21 cellular contexts compared by ENCODE assay signal in the genomic region with DNA sequence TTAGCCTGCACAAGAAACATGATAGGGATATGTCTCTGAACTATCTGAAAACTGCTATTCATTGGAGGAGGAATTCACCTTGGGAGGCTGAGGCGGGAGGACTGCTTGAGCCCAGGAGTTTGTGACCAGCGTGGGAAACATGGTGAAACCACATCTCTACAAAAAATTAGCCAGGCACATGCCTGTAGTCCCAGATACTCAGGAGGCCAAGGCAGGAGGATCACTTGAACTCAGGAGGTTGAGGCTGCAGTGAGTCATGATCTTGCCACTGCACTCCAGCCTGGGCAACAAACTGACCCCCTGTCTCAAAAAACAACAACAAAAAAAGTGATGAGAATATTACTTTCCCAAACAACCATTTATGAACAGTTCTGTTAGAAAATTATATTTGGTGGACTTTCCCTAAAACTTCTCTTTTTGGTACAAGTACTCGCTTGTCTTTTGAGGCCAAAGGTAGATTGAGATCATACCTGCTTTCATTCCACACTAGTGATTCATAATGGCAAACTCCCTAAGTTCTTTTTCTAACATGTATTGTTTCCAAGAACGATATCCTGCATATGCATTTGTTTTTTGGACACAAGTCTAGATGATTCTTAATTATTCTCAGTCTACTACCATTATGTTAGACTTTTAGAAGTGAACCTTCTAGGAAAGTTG. TPM values are rescaled to one million over a fixed set of nuclear protein-coding genes. Genes with fewer than 3 reads are reported as not detected.
A peak's percentile ranks its signal among the peaks of the same experiment; 100 is the strongest.
DNase-seq lines count a peak whose midpoint lies in the region; ATAC-seq and TF ChIP-seq lines count a peak whose summit lies in the region.
"Had no signal": no experiment of that assay in that cellular context is flagged by ENCODE, and none has a peak within 500 bp of the region (broad histone marks: within the 10 kb centered on the region; RNA-seq: fewer than 3 reads in every experiment).

No MANE protein-coding gene starts in this region.

- H3K27ac ChIP-seq in PC-3 (ENCODE audit: low read length) (no peak overlapping the region), foreskin keratinocyte (peak overlapping the region; percentile 70)
- H3K27ac ChIP-seq: BLaER1 treated with 17β-estradiol and CSF1 and Interleukin-3, amounts not matched to agents 10 nM and 100 nM had no signal

- no peak for TF ChIP-seq CTCF in PC-3 (conservative IDR thresholded peaks at IDR 0.05; ENCODE audit: low read depth, low read length)
- no peak for TF ChIP-seq CTCF in MCF 10A (IDR thresholded peaks at IDR 0.05; ENCODE audit: unreplicated experiment)
- TF ChIP-seq CTCF in foreskin keratinocyte (conservative IDR thresholded peaks at IDR 0.05), result no peak

- H3K36me3 Mint-ChIP-seq in MCF 10A (ENCODE audit: insufficient read depth, unreplicated experiment), result peaks cover 53% of the 10 kb centered on the region

- H3K27ac Mint-ChIP-seq in MCF 10A (ENCODE audit: low read depth, unreplicated experiment), result peak overlapping the region; percentile 35

- H3K27me3 Mint-ChIP-seq in MCF 10A (ENCODE audit: insufficient read depth, unreplicated experiment), result no peaks in the 10 kb centered on the region
- H3K27me3 Mint-ChIP-seq: CD4-positive, alpha-beta memory T cell had no signal

- H3K9ac ChIP-seq in PC-3 (ENCODE audit: low read length), result no peak overlapping the region
- H3K9ac ChIP-seq: BLaER1 treated with 17β-estradiol and CSF1 and Interleukin-3, amounts not matched to agents 10 nM and 100 nM had no signal

- no peaks in the 10 kb centered on the region for H3K9me3 Mint-ChIP-seq in MCF 10A (ENCODE audit: unreplicated experiment)
- H3K9me3 Mint-ChIP-seq: CD4-positive, alpha-beta memory T cell had no signal

- no peaks in the 10 kb centered on the region for H3K36me3 ChIP-seq in PC-3 (ENCODE audit: low read depth, low read length)

- ATAC-seq in PC-3 (no peak), foreskin keratinocyte (peak; percentile 92)
- ATAC-seq: GM12878 had no signal

- no TSS peak for BruUV-seq in PC-3 (replicated peaks; lab: Mats Ljungman, UMichigan)
- no TSS peak for BruUV-seq in MCF 10A (replicated peaks; lab: Mats Ljungman, UMichigan)

- peak; percentile 49 for DNase-seq in PC-3
- peak; percentile 15 for DNase-seq in MCF 10A (ENCODE audit: unreplicated experiment)
- peak; percentile 72 to 88 for DNase-seq in foreskin keratinocyte
- DNase-seq in renal cortical epithelial cell (ENCODE audit: low read depth), result peak; percentile 5
- DNase-seq in middle frontal gyrus (ENCODE audit: extremely low spot score, low spot score), result no peak
- DNase-seq in NCI-H524 (lab: John Stamatoyannopoulos, UW), result no peak
- no peak for DNase-seq in NCI-H1694 treated with DMSO at 0.1 percent for 48 hours (lab: John Stamatoyannopoulos, UW)
- no peak for DNase-seq in GF-D8 (lab: John Stamatoyannopoulos, UW)
- DNase-seq: AML-193; Caco-2; CD4-positive, alpha-beta memory T cell; HCEC 1CT; NCI-H1092 treated with DMSO at 0.1 percent for 48 hours; NCI-H1436 treated with DMSO at 0.1 percent for 48 hours; NCI-H1930; NCI-H2107; NCI-H524 treated with DMSO at 0.1 percent for 48 hours; NCI-H774; Right ventricle myocardium superior had no signal

- H3K27me3 ChIP-seq in PC-3 (ENCODE audit: low read length) (no peaks in the 10 kb centered on the region), foreskin keratinocyte (no peaks in the 10 kb centered on the region)
- H3K27me3 ChIP-seq: BLaER1 treated with 17β-estradiol and CSF1 and Interleukin-3, amounts not matched to agents 10 nM and 100 nM had no signal

- no peak overlapping the region for H3K4me3 Mint-ChIP-seq in MCF 10A (ENCODE audit: unreplicated experiment)
- H3K4me3 Mint-ChIP-seq: CD4-positive, alpha-beta memory T cell had no signal

- H3K4me3 ChIP-seq in PC-3 (ENCODE audit: low read length), result no peak overlapping the region
- H3K4me3 ChIP-seq: BLaER1 treated with 17β-estradiol and CSF1 and Interleukin-3, amounts not matched to agents 10 nM and 100 nM; GM12878 had no signal

- no peaks in the 10 kb centered on the region for H3F3A ChIP-seq in PC-3 (ENCODE audit: low read length, unreplicated experiment)

- H3K4me2 ChIP-seq in PC-3 (ENCODE audit: low read length), result no peak overlapping the region
- H3K4me2 ChIP-seq: BLaER1 treated with 17β-estradiol and CSF1 and Interleukin-3, amounts not matched to agents 10 nM and 100 nM had no signal

- H3K79me2 ChIP-seq in PC-3 (ENCODE audit: low read length), result no peaks in the 10 kb centered on the region

- POLR2A ChIA-PET in PC-3 (lab: Charles Lee; ENCODE audit: unreplicated experiment) (no interaction called here), MCF 10A (lab: Yijun Ruan, JAX) (interaction anchor here (1.1 kb wide), 1 partner anchor 33 kb away, joined by 6 read pairs; a partner anchor contains a TSS)

- H3K4me1 Mint-ChIP-seq in MCF 10A (ENCODE audit: insufficient read depth, unreplicated experiment), result peaks cover 19% of the 10 kb centered on the region
- H3K4me1 Mint-ChIP-seq: CD4-positive, alpha-beta memory T cell had no signal

- H3K4me1 ChIP-seq in PC-3 (ENCODE audit: insufficient read depth, low read length), result peaks cover 8% of the 10 kb centered on the region
- H3K4me1 ChIP-seq in foreskin keratinocyte, result peaks cover 23% of the 10 kb centered on the region
- H3K4me1 ChIP-seq: BLaER1 treated with 17β-estradiol and CSF1 and Interleukin-3, amounts not matched to agents 10 nM and 100 nM; Caco-2 had no signal

- no peaks in the 10 kb centered on the region for H3K9me2 ChIP-seq in PC-3 (replicated peaks; ENCODE audit: low read length)

- intact Hi-C loops in PC-3 (cut with micrococcal nuclease) (no loop called here), MCF 10A (cut with micrococcal nuclease) (no loop called here)

- no peaks in the 10 kb centered on the region for H4K20me1 ChIP-seq in PC-3 (ENCODE audit: low read length)
- H4K20me1 ChIP-seq: BLaER1 treated with 17β-estradiol and CSF1 and Interleukin-3, amounts not matched to agents 10 nM and 100 nM had no signal

- no peak overlapping the region for H2AFZ ChIP-seq in PC-3 (ENCODE audit: low read length)

- CTCF ChIA-PET in PC-3 (lab: Charles Lee), result no interaction called here
- CTCF ChIA-PET in MCF 10A (lab: Yijun Ruan, JAX), result no interaction called here

- no peaks in the 10 kb centered on the region for H3K9me3 ChIP-seq in PC-3 (ENCODE audit: low read length)
- H3K9me3 ChIP-seq: BLaER1 treated with 17β-estradiol and CSF1 and Interleukin-3, amounts not matched to agents 10 nM and 100 nM; Caco-2 had no signal

RNA-seq across cellular contexts. Expression of a gene that starts 33.4 kb away (rescaled TPM):
- total RNA-seq in PC-3 (2014; rRNA removed), result 9.5 and 15.4 TPM in 2 replicates
- 32.6 and 32.8 TPM in 2 replicates for total RNA-seq in MCF 10A (2022)
- 21.8 and 27.4 TPM in 2 replicates for total RNA-seq in foreskin keratinocyte
- polyA plus RNA-seq in foreskin keratinocyte, result 5.6 and 7.6 TPM in 2 replicates
- 65.6 and 96.4 TPM in 2 replicates for total RNA-seq in renal cortical epithelial cell

Comparison
In these comparisons a context has a peak if more than half of its experiments do, and no peak if none do; other contexts are left out.
1. DNase-seq: peak in PC-3 (single experiment), MCF 10A (single experiment), foreskin keratinocyte (2 of 2) and renal cortical epithelial cell (single experiment); none in middle frontal gyrus (single experiment), NCI-H524 (0 of 2), NCI-H1694 treated with DMSO at 0.1 percent for 48 hours (single experiment) and GF-D8 (single experiment).